In genomic region chr11:65851811-65852507, GRCh38 we compare ENCODE assay signal across 1 cellular context.
TF ChIP-seq lines count a peak whose summit lies in the region.

No MANE protein-coding gene starts in this region.

TF ChIP-seq in K562, 482 proteins besides CTCF, POLR2A, EP300 and RAD21 (continues in another document):
- TF ChIP-seq ZNF354B (CRISPR knock-in tag; IDR thresholded peaks at IDR 0.05) (no peak), GABPA (tag; conservative IDR thresholded peaks at IDR 0.05; ENCODE audit: low read depth) (no peak), NFYB (IDR thresholded peaks at IDR 0.05; ENCODE audit: extremely low read depth, insufficient read length) (no peak), JUN (IDR thresholded peaks at IDR 0.05; ENCODE audit: borderline replicate concordance, low read depth, low read length) (no peak), JUN (CRISPR knock-in tag; IDR thresholded peaks at IDR 0.05; ENCODE audit: borderline replicate concordance) (0 out of 2 replicates have a peak, but pooled peaks have one; percentile 71), SUPT5H (IDR thresholded peaks at IDR 0.05) (0 out of 2 replicates have a peak, but pooled peaks have one; percentile 34), THRB (CRISPR knock-in tag; conservative IDR thresholded peaks at IDR 0.05) (peak; percentile 95), L3MBTL2 (IDR thresholded peaks at IDR 0.05) (no peak), ZNF263 (CRISPR knock-in tag; IDR thresholded peaks at IDR 0.05; ENCODE audit: borderline replicate concordance) (no peak), DIDO1 (tag; IDR thresholded peaks at IDR 0.05; ENCODE audit: low read depth) (no peak), PKNOX1 (IDR thresholded peaks at IDR 0.05) (no peak), ATF1 (CRISPR knock-in tag; IDR thresholded peaks at IDR 0.05) (no peak), ATF1 (tag; IDR thresholded peaks at IDR 0.05) (no peak), SRSF1 (IDR thresholded peaks at IDR 0.05; ENCODE audit: low read depth, low read length) (no peak), FOXP4 (CRISPR knock-in tag; IDR thresholded peaks at IDR 0.05; ENCODE audit: borderline replicate concordance) (0 out of 2 replicates have a peak, but pooled peaks have one; percentile 29), NR2C1 (IDR thresholded peaks at IDR 0.05) (no peak), NR2C1 (tag; IDR thresholded peaks at IDR 0.05) (no peak), FIP1L1 (IDR thresholded peaks at IDR 0.05; ENCODE audit: low read depth, low read length, poor library complexity, severe bottlenecking) (no peak), OTX1 (CRISPR knock-in tag; IDR thresholded peaks at IDR 0.05) (no peak), USF2 (CRISPR knock-in tag; IDR thresholded peaks at IDR 0.05) (no peak), HOMEZ (CRISPR knock-in tag; IDR thresholded peaks at IDR 0.05) (no peak), MAFF (IDR thresholded peaks at IDR 0.05; ENCODE audit: low read length) (no peak), PCBP2 (IDR thresholded peaks at IDR 0.05; ENCODE audit: low read depth, low read length, poor library complexity, severe bottlenecking) (no peak), RREB1 (CRISPR knock-in tag; IDR thresholded peaks at IDR 0.05) (no peak), HNRNPL (IDR thresholded peaks at IDR 0.05; ENCODE audit: low read depth, low read length) (no peak), PML (IDR thresholded peaks at IDR 0.05; ENCODE audit: low read length) (no peak), CLOCK (CRISPR knock-in tag; IDR thresholded peaks at IDR 0.05; ENCODE audit: borderline replicate concordance) (no peak), SNAPC5 (CRISPR knock-in tag; IDR thresholded peaks at IDR 0.05) (no peak), SAP30 (IDR thresholded peaks at IDR 0.05; ENCODE audit: borderline replicate concordance, insufficient read depth, low read depth, low read length, poor library complexity, severe bottlenecking) (no peak), IRF9 (tag; IDR thresholded peaks at IDR 0.05) (no peak), RBM22 (IDR thresholded peaks at IDR 0.05; ENCODE audit: low read depth, low read length, poor library complexity, severe bottlenecking) (no peak), ZNF561 (CRISPR knock-in tag; conservative IDR thresholded peaks at IDR 0.05) (no peak), SP2 (IDR thresholded peaks at IDR 0.05; ENCODE audit: extremely low read depth, low read depth, low read length, poor library complexity, severe bottlenecking) (no peak), HDAC2 (IDR thresholded peaks at IDR 0.05) (no peak), DEAF1 (CRISPR knock-in tag; IDR thresholded peaks at IDR 0.05) (no peak), EWSR1 (IDR thresholded peaks at IDR 0.05; ENCODE audit: borderline replicate concordance, low read depth, partially characterized antibody) (no peak), ZNF224 (CRISPR knock-in tag; IDR thresholded peaks at IDR 0.05) (no peak), FOXJ3 (CRISPR knock-in tag; IDR thresholded peaks at IDR 0.05) (no peak), RFX7 (CRISPR knock-in tag; IDR thresholded peaks at IDR 0.05) (no peak), ARID3B (CRISPR knock-in tag; IDR thresholded peaks at IDR 0.05; ENCODE audit: borderline replicate concordance) (no peak)
